Comparison of ENCODE assay signal across 2 cellular contexts in genomic region chr1:209723761-209724693, GRCh38.
TF ChIP-seq lines count a peak whose summit lies in the region.

No MANE protein-coding gene starts in this region.

TF ChIP-seq in liver, 16 proteins besides CTCF, POLR2A, EP300 and RAD21:
- TF ChIP-seq MAX (IDR thresholded peaks at IDR 0.05) (peak; percentile 62), REST (IDR thresholded peaks at IDR 0.05) (peak; percentile 39), GABPA (IDR thresholded peaks at IDR 0.05 in 1 of 2, conservative IDR thresholded peaks at IDR 0.05 in 1 of 2) (no peak), NR2F2 (IDR thresholded peaks at IDR 0.05) (no peak), ZBTB33 (IDR thresholded peaks at IDR 0.05) (peak; percentile 63), HNF4A (conservative IDR thresholded peaks at IDR 0.05) (peak; percentile 87 to 91), FOXA1 (IDR thresholded peaks at IDR 0.05) (peak; percentile 69), TAF1 (conservative IDR thresholded peaks at IDR 0.05) (no peak), EGR1 (IDR thresholded peaks at IDR 0.05; ENCODE audit: low read depth in 2 of 2) (peak in 1 of 2 donors; percentile 86), SP1 (IDR thresholded peaks at IDR 0.05) (peak; percentile 90), RXRA (IDR thresholded peaks at IDR 0.05) (peak; percentile 66 to 84), HNF4G (IDR thresholded peaks at IDR 0.05) (peak; percentile 67), ATF3 (IDR thresholded peaks at IDR 0.05) (no peak), JUND (IDR thresholded peaks at IDR 0.05) (peak in 1 of 2 donors; percentile 64), FOXA2 (IDR thresholded peaks at IDR 0.05) (peak; percentile 50), YY1 (IDR thresholded peaks at IDR 0.05) (peak; percentile 83)

TF ChIP-seq in HepG2, 621 proteins besides CTCF, POLR2A, EP300 and RAD21:
- TF ChIP-seq MIER3 (CRISPR knock-in tag; IDR thresholded peaks at IDR 0.05; ENCODE audit: borderline replicate concordance) (no peak), ATRX (CRISPR knock-in tag; IDR thresholded peaks at IDR 0.05; ENCODE audit: borderline replicate concordance) (no peak), ZNF709 (CRISPR knock-in tag; IDR thresholded peaks at IDR 0.05) (no peak), ZNF441 (CRISPR knock-in tag; IDR thresholded peaks at IDR 0.05; ENCODE audit: borderline replicate concordance) (no peak), ZSCAN21 (CRISPR knock-in tag; IDR thresholded peaks at IDR 0.05; ENCODE audit: borderline replicate concordance) (no peak), ZNF18 (CRISPR knock-in tag; IDR thresholded peaks at IDR 0.05; ENCODE audit: insufficient replicate concordance) (no peak), CBFB (CRISPR knock-in tag; IDR thresholded peaks at IDR 0.05) (no peak), ZC3H13 (CRISPR knock-in tag; IDR thresholded peaks at IDR 0.05) (no peak), HDAC6 (IDR thresholded peaks at IDR 0.05; ENCODE audit: low read depth, low read length) (no peak), USF2 (IDR thresholded peaks at IDR 0.05; ENCODE audit: low read depth, low read length) (no peak), USF2 (CRISPR knock-in tag; IDR thresholded peaks at IDR 0.05; ENCODE audit: borderline replicate concordance) (no peak), ZNF878 (CRISPR knock-in tag; IDR thresholded peaks at IDR 0.05) (no peak), SATB2 (CRISPR knock-in tag; IDR thresholded peaks at IDR 0.05) (no peak), NFE2L1 (CRISPR knock-in tag; IDR thresholded peaks at IDR 0.05; ENCODE audit: borderline replicate concordance) (no peak), ZNF589 (CRISPR knock-in tag; conservative IDR thresholded peaks at IDR 0.05) (no peak), ZFP41 (CRISPR knock-in tag; IDR thresholded peaks at IDR 0.05; ENCODE audit: borderline replicate concordance) (no peak), ZFP90 (CRISPR knock-in tag; IDR thresholded peaks at IDR 0.05; ENCODE audit: borderline replicate concordance) (no peak), MAFG (CRISPR knock-in tag; IDR thresholded peaks at IDR 0.05) (no peak), REPIN1 (CRISPR knock-in tag; IDR thresholded peaks at IDR 0.05; ENCODE audit: borderline replicate concordance, low read depth) (no peak), YEATS4 (CRISPR knock-in tag; IDR thresholded peaks at IDR 0.05; ENCODE audit: borderline replicate concordance) (no peak)
